19 cellular contexts compared by ENCODE assay signal in the genomic region with DNA sequence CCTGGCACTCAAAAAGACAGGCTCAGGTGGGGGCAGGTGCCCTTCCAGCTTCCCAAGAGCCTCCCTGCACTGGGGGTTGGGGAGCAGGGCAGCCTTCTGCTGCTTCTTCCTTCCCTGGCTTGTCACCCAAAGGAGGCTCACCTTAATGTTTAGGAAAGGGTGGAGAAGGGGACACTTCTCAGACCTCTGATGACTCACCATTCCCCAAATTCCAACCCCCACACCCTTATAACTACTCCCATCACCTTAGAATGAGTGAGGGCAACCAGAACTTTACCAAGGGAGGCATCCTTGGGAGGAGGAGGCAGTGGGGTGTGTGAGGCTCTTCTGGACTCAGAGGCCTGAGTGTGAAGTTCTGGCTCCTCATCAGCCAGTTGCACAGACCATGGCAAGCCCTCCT. TPM values are rescaled to one million over a fixed set of nuclear protein-coding genes. Genes with fewer than 3 reads are reported as not detected.
DNase-seq lines count a peak whose midpoint lies in the region; ATAC-seq and TF ChIP-seq lines count a peak whose summit lies in the region.
"Had no signal": no experiment of that assay in that cellular context is flagged by ENCODE, and none has a peak within 500 bp of the region (broad histone marks: within the 10 kb centered on the region; RNA-seq: fewer than 3 reads in every experiment).

No MANE protein-coding gene starts in this region.

- H3K27me3 Mint-ChIP-seq in activated naive CD4-positive, alpha-beta T cell treated with anti-CD3 and anti-CD28 coated beads for 36 hours (ENCODE audit: low read depth), result peaks cover 7% of the 10 kb centered on the region
- peaks cover 37% of the 10 kb centered on the region for H3K27me3 Mint-ChIP-seq in activated naive CD8-positive, alpha-beta T cell treated with anti-CD3 and anti-CD28 coated beads, Interleukin-2, amount 10 ng/mL, durations not matched to agents 7 days and 5 days
- peaks cover 7 to 9% of the 10 kb centered on the region in 2 donors for H3K27me3 Mint-ChIP-seq in stimulated activated naive B cell treated with anti-CD40 and anti-IgM and Interleukin-4, amounts not matched to agents 10 μg/mL and 1 μg/mL and 100 μg/mL, for 72 hours

- H3K9me3 Mint-ChIP-seq in activated naive CD4-positive, alpha-beta T cell treated with anti-CD3 and anti-CD28 coated beads for 36 hours, result no peaks in the 10 kb centered on the region
- no peaks in the 10 kb centered on the region for H3K9me3 Mint-ChIP-seq in activated naive CD8-positive, alpha-beta T cell treated with anti-CD3 and anti-CD28 coated beads, Interleukin-2, amount 10 ng/mL, durations not matched to agents 7 days and 5 days
- no peaks in the 10 kb centered on the region for H3K9me3 Mint-ChIP-seq in stimulated activated naive B cell treated with anti-CD40 and anti-IgM and Interleukin-4, amounts not matched to agents 10 μg/mL and 1 μg/mL and 100 μg/mL, for 72 hours
- H3K9me3 Mint-ChIP-seq: type B pancreatic cell had no signal

- ATAC-seq in activated naive CD8-positive, alpha-beta T cell treated with anti-CD3 and anti-CD28 coated beads, Interleukin-2, amount 10 ng/mL, durations not matched to agents 7 days and 5 days (ENCODE audit: low read depth), result no peak
- no peak for ATAC-seq in stimulated activated naive B cell treated with anti-CD40 and anti-IgM and Interleukin-4, amounts not matched to agents 10 μg/mL and 1 μg/mL and 100 μg/mL, for 72 hours (replicated peaks)

- peak overlapping the region; percentile 60 for H3K4me3 ChIP-seq in Loucy (ENCODE audit: low read length, poor library complexity, severe bottlenecking)
- H3K4me3 ChIP-seq: cardiac muscle cell, HAP-1 had no signal

- no peak for DNase-seq in activated naive CD4-positive, alpha-beta T cell treated with anti-CD3 and anti-CD28 coated beads for 36 hours
- DNase-seq in activated naive CD4-positive, alpha-beta T cell treated with anti-CD3 and anti-CD28 coated beads, Interleukin-2, amount 50 U/mL, for 16 hours, result no peak
- DNase-seq in activated naive CD8-positive, alpha-beta T cell treated with anti-CD3 and anti-CD28 coated beads, Interleukin-2, amount 10 ng/mL, durations not matched to agents 7 days and 5 days, result no peak
- DNase-seq in stimulated activated naive B cell treated with anti-CD40 and anti-IgM and Interleukin-4, amounts not matched to agents 10 μg/mL and 1 μg/mL and 100 μg/mL, for 72 hours, result no peak
- no peak for DNase-seq in hypothalamus (lab: John Stamatoyannopoulos, UW)
- no peak for DNase-seq in NCI-H2196 (lab: John Stamatoyannopoulos, UW; ENCODE audit: unreplicated experiment)
- no peak for DNase-seq in stimulated activated CD8-positive, alpha-beta memory T cell treated with anti-CD3 and anti-CD28 coated beads, Interleukin-4, amount 100 ng/mL, for 48 hours
- DNase-seq: activated CD4-positive, alpha-beta T cell treated with anti-CD3 and anti-CD28 coated beads for 1 hour; amniotic stem cell; left cardiac atrium; NCI-H2107; retina; SHP77 treated with DMSO at 0.1 percent for 48 hours; stomach; T-helper 9 cell had no signal

- no peaks in the 10 kb centered on the region for H3K36me3 ChIP-seq in Loucy (ENCODE audit: insufficient read depth, low read length)
- H3K36me3 ChIP-seq: cardiac muscle cell, HAP-1, stomach had no signal

- H3K36me3 Mint-ChIP-seq in activated naive CD4-positive, alpha-beta T cell treated with anti-CD3 and anti-CD28 coated beads for 36 hours (ENCODE audit: low read depth), result no peaks in the 10 kb centered on the region
- no peaks in the 10 kb centered on the region for H3K36me3 Mint-ChIP-seq in activated naive CD8-positive, alpha-beta T cell treated with anti-CD3 and anti-CD28 coated beads, Interleukin-2, amount 10 ng/mL, durations not matched to agents 7 days and 5 days
- H3K36me3 Mint-ChIP-seq in stimulated activated naive B cell treated with anti-CD40 and anti-IgM and Interleukin-4, amounts not matched to agents 10 μg/mL and 1 μg/mL and 100 μg/mL, for 72 hours, result peaks cover 0 to 2% of the 10 kb centered on the region in 2 donors
- H3K36me3 Mint-ChIP-seq: type B pancreatic cell had no signal

- no peaks in the 10 kb centered on the region for H3F3A ChIP-seq in Loucy (ENCODE audit: low read depth)

- CTCF ChIA-PET in activated naive CD4-positive, alpha-beta T cell treated with anti-CD3 and anti-CD28 coated beads for 36 hours (lab: Charles Lee), result interaction anchor here (0.6 kb wide), 1 partner anchor 683 kb away, joined by 4 read pairs; no protein-coding TSS in a partner anchor

- H3K27ac Mint-ChIP-seq in activated naive CD4-positive, alpha-beta T cell treated with anti-CD3 and anti-CD28 coated beads for 36 hours, result peak overlapping the region; percentile 85
- peak overlapping the region; percentile 18 for H3K27ac Mint-ChIP-seq in activated naive CD8-positive, alpha-beta T cell treated with anti-CD3 and anti-CD28 coated beads, Interleukin-2, amount 10 ng/mL, durations not matched to agents 7 days and 5 days
- peak overlapping the region; percentile 60 for H3K27ac Mint-ChIP-seq in stimulated activated naive B cell treated with anti-CD40 and anti-IgM and Interleukin-4, amounts not matched to agents 10 μg/mL and 1 μg/mL and 100 μg/mL, for 72 hours

- no peaks in the 10 kb centered on the region for H3K79me2 ChIP-seq in Loucy (ENCODE audit: insufficient read depth, low read length)

- no peaks in the 10 kb centered on the region for H3K9me2 ChIP-seq in Loucy (replicated peaks; ENCODE audit: low read depth, low read length)

- peaks cover 22% of the 10 kb centered on the region for H3K4me1 ChIP-seq in Loucy (ENCODE audit: insufficient read depth, low read length, poor library complexity, severe bottlenecking)

- peaks cover 33% of the 10 kb centered on the region for H3K4me1 Mint-ChIP-seq in activated naive CD4-positive, alpha-beta T cell treated with anti-CD3 and anti-CD28 coated beads for 36 hours (ENCODE audit: low read depth)
- H3K4me1 Mint-ChIP-seq in activated naive CD8-positive, alpha-beta T cell treated with anti-CD3 and anti-CD28 coated beads, Interleukin-2, amount 10 ng/mL, durations not matched to agents 7 days and 5 days, result peaks cover 23% of the 10 kb centered on the region
- peaks cover 32 to 54% of the 10 kb centered on the region in 2 donors for H3K4me1 Mint-ChIP-seq in stimulated activated naive B cell treated with anti-CD40 and anti-IgM and Interleukin-4, amounts not matched to agents 10 μg/mL and 1 μg/mL and 100 μg/mL, for 72 hours

- H3K27me3 ChIP-seq in Loucy (ENCODE audit: insufficient read depth, low read length, poor library complexity, severe bottlenecking), result no peaks in the 10 kb centered on the region

- intact Hi-C loops in activated naive CD4-positive, alpha-beta T cell treated with anti-CD3 and anti-CD28 coated beads for 36 hours (cut with micrococcal nuclease), result loop anchor here (1.0 to 10.0 kb wide), 4 partner anchors 29 to 514 kb away; no protein-coding TSS in a partner anchor

- no peak for TF ChIP-seq CTCF in Loucy (conservative IDR thresholded peaks at IDR 0.05; ENCODE audit: low read length)

- POLR2A ChIA-PET in activated naive CD8-positive, alpha-beta T cell treated with anti-CD3 and anti-CD28 coated beads, Interleukin-2, amount 10 ng/mL, durations not matched to agents 7 days and 5 days (lab: Charles Lee), result no interaction called here

- H3K9me3 ChIP-seq in Loucy (ENCODE audit: insufficient read depth, low read depth, low read length), result no peaks in the 10 kb centered on the region
- H3K9me3 ChIP-seq: HAP-1, stomach had no signal

- H3K4me2 ChIP-seq in Loucy (ENCODE audit: low read depth, low read length, poor library complexity, severe bottlenecking), result peak overlapping the region; percentile 72

- H3K4me3 Mint-ChIP-seq in activated naive CD4-positive, alpha-beta T cell treated with anti-CD3 and anti-CD28 coated beads for 36 hours, result peak overlapping the region; percentile 73
- peak overlapping the region; percentile 78 for H3K4me3 Mint-ChIP-seq in activated naive CD8-positive, alpha-beta T cell treated with anti-CD3 and anti-CD28 coated beads, Interleukin-2, amount 10 ng/mL, durations not matched to agents 7 days and 5 days
- peak overlapping the region in 1 of 2 donors; percentile 26 for H3K4me3 Mint-ChIP-seq in stimulated activated naive B cell treated with anti-CD40 and anti-IgM and Interleukin-4, amounts not matched to agents 10 μg/mL and 1 μg/mL and 100 μg/mL, for 72 hours

- H4K20me1 ChIP-seq in Loucy (ENCODE audit: insufficient read depth, low read length, poor library complexity, severe bottlenecking), result no peaks in the 10 kb centered on the region

- peak overlapping the region; percentile 17 for H3K9ac ChIP-seq in Loucy (ENCODE audit: low read depth, low read length, poor library complexity, severe bottlenecking)

- no peak overlapping the region for H2AFZ ChIP-seq in Loucy (ENCODE audit: low read length)

RNA-seq across cellular contexts. Expression of a gene that starts 15.2 kb away (rescaled TPM):
- total RNA-seq in activated naive CD4-positive, alpha-beta T cell treated with anti-CD3 and anti-CD28 coated beads for 36 hours, result 10 to 100 TPM; 15.9 to 16.0 TPM
- 1 to 10 TPM; 7.5 to 8.8 TPM for total RNA-seq in activated naive CD8-positive, alpha-beta T cell treated with anti-CD3 and anti-CD28 coated beads, Interleukin-2, amount 10 ng/mL, durations not matched to agents 7 days and 5 days

Comparison
In these comparisons a context has a peak if more than half of its experiments do, and no peak if none do; other contexts are left out.
1. H3K27ac Mint-ChIP-seq: peak in every context shown above with its lines; median percentile 85 in activated naive CD4-positive, alpha-beta T cell treated with anti-CD3 and anti-CD28 coated beads for 36 hours; 60 in stimulated activated naive B cell treated with anti-CD40 and anti-IgM and Interleukin-4, amounts not matched to agents 10 μg/mL and 1 μg/mL and 100 μg/mL, for 72 hours; 18 in activated naive CD8-positive, alpha-beta T cell treated with anti-CD3 and anti-CD28 coated beads, Interleukin-2, amount 10 ng/mL, durations not matched to agents 7 days and 5 days.